ENCODE assay signal across 8 cellular contexts in genomic region chr5:93607367-93608258, GRCh38. TPM values are rescaled to one million over a fixed set of nuclear protein-coding genes. Genes with fewer than 3 reads are reported as not detected.
A peak's percentile ranks its signal among the peaks of the same experiment; 100 is the strongest.
DNase-seq lines count a peak whose midpoint lies in the region; ATAC-seq and TF ChIP-seq lines count a peak whose summit lies in the region.

No MANE protein-coding gene starts in this region.

- DNase-seq in AG09309 (ENCODE audit: low read depth), result peak; percentile 78
- no peak for DNase-seq in GM12864 (ENCODE audit: low read depth)
- DNase-seq in NCI-H146 treated with DMSO at 0.1 percent for 48 hours (lab: John Stamatoyannopoulos, UW; ENCODE audit: unreplicated experiment), result peak; percentile 72
- peak in 4 of 7 donors; percentile 43 to 70 (median 60) for DNase-seq in adrenal gland
- no peak for DNase-seq in thoracic aorta (ENCODE audit: low spot score)
- no peak for DNase-seq in KG1 (lab: John Stamatoyannopoulos, UW)

- H3K4me3 ChIP-seq in AG09309 (ENCODE audit: control insufficient read depth, low read depth, low read length) (peak overlapping the region; percentile 43), GM12864 (ENCODE audit: low read depth, low read length) (no peak overlapping the region), adrenal gland (peak overlapping the region in 1 of 4 donors; percentile 12), iPS-18a (ENCODE audit: low read length) (peak overlapping the region; percentile 37), thoracic aorta (peak overlapping the region; percentile 8)

- H3K36me3 ChIP-seq in adrenal gland (replicated peaks in 1 of 2), result no peaks in the 10 kb centered on the region
- H3K36me3 ChIP-seq in iPS-18a (ENCODE audit: control insufficient read depth, low read depth, low read length), result no peaks in the 10 kb centered on the region
- H3K36me3 ChIP-seq in thoracic aorta, result no peaks in the 10 kb centered on the region

- H3K9me3 ChIP-seq in adrenal gland (replicated peaks in 1 of 3) (no peaks in the 10 kb centered on the region), iPS-18a (ENCODE audit: control insufficient read depth, low read depth, low read length) (peaks cover 3% of the 10 kb centered on the region), thoracic aorta (no peaks in the 10 kb centered on the region)

- 23 to 29% (median 26%) methylated on average over 19 of the region's 19 CpGs for WGBS in adrenal gland, 4 donors

- peaks cover 0 to 3% of the 10 kb centered on the region in 2 donors for H3K4me1 ChIP-seq in adrenal gland (replicated peaks in 1 of 2)
- H3K4me1 ChIP-seq in iPS-18a (ENCODE audit: control insufficient read depth, low read depth, low read length), result peaks cover 32% of the 10 kb centered on the region
- H3K4me1 ChIP-seq in thoracic aorta (ENCODE audit: control insufficient read depth in 1 of 2, low read depth in 2 of 2), result peaks cover 0 to 21% of the 10 kb centered on the region in 2 donors

- peak; percentile 90 for ATAC-seq in HG02571 (IDR thresholded peaks at IDR 0.05; ENCODE audit: unreplicated experiment)
- peak; percentile 77 for ATAC-seq in thoracic aorta (ENCODE audit: insufficient number of reproducible peaks, low FRiP score, low read depth)

- intact Hi-C loops in adrenal gland (cut with DNase I), result loop anchor here in 1 of 2 donors (5.0 kb wide), 1 partner anchor 190 kb away; no protein-coding TSS in a partner anchor

- H3K27me3 ChIP-seq in adrenal gland (peaks cover 46% of the 10 kb centered on the region), iPS-18a (ENCODE audit: control insufficient read depth, insufficient read depth, low read length) (peaks cover 100% of the 10 kb centered on the region), thoracic aorta (replicated peaks; ENCODE audit: insufficient read depth) (peaks cover 46% of the 10 kb centered on the region)

- TF ChIP-seq POLR2A in adrenal gland (IDR thresholded peaks at IDR 0.05), result no peak

- TF ChIP-seq CTCF in AG09309 (IDR thresholded peaks at IDR 0.05; ENCODE audit: control insufficient read depth, insufficient read depth, low read depth, low read length, missing control alignments) (peak; percentile 61), GM12864 (IDR thresholded peaks at IDR 0.05; ENCODE audit: low read depth, low read length, missing control alignments) (peak; percentile 60), adrenal gland (IDR thresholded peaks at IDR 0.05) (peak; percentile 15 to 50 (median 44)), thoracic aorta (IDR thresholded peaks at IDR 0.05) (peak; percentile 28)

- H3K9ac ChIP-seq in iPS-18a (ENCODE audit: low read length), result no peak overlapping the region

- H3K27ac ChIP-seq in adrenal gland, result peak overlapping the region in 1 of 5 donors; percentile 6
- no peak overlapping the region for H3K27ac ChIP-seq in iPS-18a (ENCODE audit: low read length)
- H3K27ac ChIP-seq in thoracic aorta, result no peak overlapping the region

RNA-seq across cellular contexts. Expression of gene NR2F1, which starts 24.6 kb away (rescaled TPM):
- total RNA-seq in adrenal gland (100 to 1,000 TPM in 3 of 8 donors, 10 to 100 TPM in 5; 50.1 to 195 (median 89.3) TPM), thoracic aorta (1 to 10 TPM; 1.1 to 3.4 TPM)
- 10 to 100 TPM; 22.4 to 64.4 (median 42.2) TPM for polyA plus RNA-seq in adrenal gland

RNA-seq across cellular contexts. Expression of gene NR2F1-AS1, which starts 26.6 kb away (rescaled TPM):
- total RNA-seq in adrenal gland, result 10 to 100 TPM; 13.2 to 42.0 (median 25.7) TPM
- polyA plus RNA-seq in adrenal gland, result 100 to 1,000 TPM in 1 of 3 donors, 10 to 100 TPM in 2; 20.8 to 107 (median 62.1) TPM
- total RNA-seq in thoracic aorta, result 1 to 10 TPM in 1 of 2 donors, under 1 TPM in 1; 0.54 to 8.7 TPM

Comparison
In these comparisons a context has a peak if more than half of its experiments do, and no peak if none do; other contexts are left out.
1. DNase-seq: peak in AG09309 (single experiment), NCI-H146 treated with DMSO at 0.1 percent for 48 hours (single experiment) and adrenal gland (4 of 7); none in GM12864 (single experiment), thoracic aorta (single experiment) and KG1 (single experiment).
2. RNA of gene NR2F1, which starts 24.6 kb away (total RNA-seq): 50.1 to 195 TPM in adrenal gland; 1.1 to 3.4 TPM in thoracic aorta; every median in the first group is over 10 times any median in the second.
3. Peak in every context shown above with its lines, with median percentiles within 50 percentile points of each other: CTCF ChIP-seq.